12 cellular contexts compared by ENCODE assay signal in genomic region chr6:139150915-139151314, GRCh38. TPM values are rescaled to one million over a fixed set of nuclear protein-coding genes. Genes with fewer than 3 reads are reported as not detected.
DNase-seq lines count a peak whose midpoint lies in the region; ATAC-seq and TF ChIP-seq lines count a peak whose summit lies in the region.
"Had no signal": no experiment of that assay in that cellular context is flagged by ENCODE, and none has a peak within 500 bp of the region (broad histone marks: within the 10 kb centered on the region; RNA-seq: fewer than 3 reads in every experiment).

No MANE protein-coding gene starts in this region.

- H3K4me1 Mint-ChIP-seq in activated naive CD4-positive, alpha-beta T cell treated with anti-CD3 and anti-CD28 coated beads, Interleukin-2, amount 10 ng/mL, durations not matched to agents 7 days and 5 days, result peaks cover 88% of the 10 kb centered on the region
- H3K4me1 Mint-ChIP-seq in activated naive CD8-positive, alpha-beta T cell treated with anti-CD3 and anti-CD28 coated beads, Interleukin-2, amount 10 ng/mL, durations not matched to agents 7 days and 5 days, result peaks cover 65% of the 10 kb centered on the region

- peaks cover 40% of the 10 kb centered on the region for H3K36me3 Mint-ChIP-seq in activated naive CD4-positive, alpha-beta T cell treated with anti-CD3 and anti-CD28 coated beads, Interleukin-2, amount 10 ng/mL, durations not matched to agents 7 days and 5 days
- peaks cover 5% of the 10 kb centered on the region for H3K36me3 Mint-ChIP-seq in activated naive CD8-positive, alpha-beta T cell treated with anti-CD3 and anti-CD28 coated beads, Interleukin-2, amount 10 ng/mL, durations not matched to agents 7 days and 5 days

- peaks cover 3% of the 10 kb centered on the region for H3K36me3 ChIP-seq in thymus (ENCODE audit: control insufficient read depth, insufficient read depth)
- H3K36me3 ChIP-seq: SJSA1, WERI-Rb-1 had no signal

- H3K27ac ChIP-seq in thymus (ENCODE audit: low read depth), result peak overlapping the region; percentile 70
- H3K27ac ChIP-seq: SJSA1, WERI-Rb-1 had no signal

- no peaks in the 10 kb centered on the region for H3K27me3 Mint-ChIP-seq in activated naive CD4-positive, alpha-beta T cell treated with anti-CD3 and anti-CD28 coated beads, Interleukin-2, amount 10 ng/mL, durations not matched to agents 7 days and 5 days
- no peaks in the 10 kb centered on the region for H3K27me3 Mint-ChIP-seq in activated naive CD8-positive, alpha-beta T cell treated with anti-CD3 and anti-CD28 coated beads, Interleukin-2, amount 10 ng/mL, durations not matched to agents 7 days and 5 days

- peaks cover 35% of the 10 kb centered on the region for H3K4me1 ChIP-seq in thymus (ENCODE audit: control insufficient read depth, insufficient read depth, low read length)

- no peaks in the 10 kb centered on the region for H3K9me3 Mint-ChIP-seq in activated naive CD4-positive, alpha-beta T cell treated with anti-CD3 and anti-CD28 coated beads, Interleukin-2, amount 10 ng/mL, durations not matched to agents 7 days and 5 days
- no peaks in the 10 kb centered on the region for H3K9me3 Mint-ChIP-seq in activated naive CD8-positive, alpha-beta T cell treated with anti-CD3 and anti-CD28 coated beads, Interleukin-2, amount 10 ng/mL, durations not matched to agents 7 days and 5 days

- POLR2A ChIA-PET in activated naive CD8-positive, alpha-beta T cell treated with anti-CD3 and anti-CD28 coated beads, Interleukin-2, amount 10 ng/mL, durations not matched to agents 7 days and 5 days (lab: Charles Lee), result interaction anchor here (0.9 to 4.5 kb wide), 3 partner anchors 8 to 14 kb away, joined by 3 to 23 read pairs (median 4); no protein-coding TSS in a partner anchor

- peak overlapping the region; percentile 42 for H3K4me3 Mint-ChIP-seq in activated naive CD4-positive, alpha-beta T cell treated with anti-CD3 and anti-CD28 coated beads, Interleukin-2, amount 10 ng/mL, durations not matched to agents 7 days and 5 days
- H3K4me3 Mint-ChIP-seq in activated naive CD8-positive, alpha-beta T cell treated with anti-CD3 and anti-CD28 coated beads, Interleukin-2, amount 10 ng/mL, durations not matched to agents 7 days and 5 days, result peak overlapping the region; percentile 84

- H3K27ac Mint-ChIP-seq in activated naive CD4-positive, alpha-beta T cell treated with anti-CD3 and anti-CD28 coated beads, Interleukin-2, amount 10 ng/mL, durations not matched to agents 7 days and 5 days, result peak overlapping the region; percentile 88
- H3K27ac Mint-ChIP-seq in activated naive CD8-positive, alpha-beta T cell treated with anti-CD3 and anti-CD28 coated beads, Interleukin-2, amount 10 ng/mL, durations not matched to agents 7 days and 5 days, result peak overlapping the region; percentile 63

- CTCF ChIA-PET in activated naive CD4-positive, alpha-beta T cell treated with anti-CD3 and anti-CD28 coated beads, Interleukin-2, amount 10 ng/mL, durations not matched to agents 7 days and 5 days (lab: Charles Lee), result interaction anchor here (1.7 to 2.2 kb wide), 3 partner anchors 11 to 25 kb away, joined by 5 to 8 read pairs (median 6); no protein-coding TSS in a partner anchor

- H3K27me3 ChIP-seq in thymus (ENCODE audit: control insufficient read depth, insufficient read depth), result no peaks in the 10 kb centered on the region
- H3K27me3 ChIP-seq: SJSA1 had no signal

- no peak for DNase-seq in activated naive CD4-positive, alpha-beta T cell treated with anti-CD3 and anti-CD28 coated beads, Interleukin-2, amount 10 ng/mL, durations not matched to agents 7 days and 5 days
- DNase-seq in activated naive CD4-positive, alpha-beta T cell (lab: John Stamatoyannopoulos, UW), result no peak
- DNase-seq in activated naive CD8-positive, alpha-beta T cell treated with anti-CD3 and anti-CD28 coated beads, Interleukin-2, amount 10 ng/mL, durations not matched to agents 7 days and 5 days, result no peak
- DNase-seq in left kidney (ENCODE audit: low read depth, low spot score), result peak; percentile 24
- DNase-seq: activated effector memory CD4-positive, alpha-beta T cell treated with Interleukin-2 at 50 U/mL for 16 hours; DMS53; WERI-Rb-1 had no signal

- no peak for ATAC-seq in activated naive CD8-positive, alpha-beta T cell treated with anti-CD3 and anti-CD28 coated beads, Interleukin-2, amount 10 ng/mL, durations not matched to agents 7 days and 5 days (ENCODE audit: low read depth)
- ATAC-seq in GM21737 (IDR thresholded peaks at IDR 0.05; ENCODE audit: unreplicated experiment), result no peak
- no peak for ATAC-seq in SK-N-SH treated with all-trans-retinoic acid at 6 μM for 48 hours
- ATAC-seq in HG03097 (IDR thresholded peaks at IDR 0.05; ENCODE audit: low FRiP score, unreplicated experiment), result no peak

- WGBS in thymus, result 92% methylated on average over 3 of the region's 3 CpGs

- no peak overlapping the region for H3K4me3 ChIP-seq in thymus (ENCODE audit: low read length)
- H3K4me3 ChIP-seq: SJSA1 had no signal

- H3K9me3 ChIP-seq in thymus (ENCODE audit: control insufficient read depth), result no peaks in the 10 kb centered on the region
- H3K9me3 ChIP-seq: SJSA1 had no signal

TF ChIP-seq in SK-N-SH treated with all-trans-retinoic acid at 6 μM for 48 hours, 23 proteins besides CTCF, POLR2A, EP300 and RAD21:
- TF ChIP-seq ARNTL (CRISPR knock-in tag; IDR thresholded peaks at IDR 0.05; ENCODE audit: borderline replicate concordance, low read depth), result no peak
- TF ChIP-seq TCF4 (CRISPR knock-in tag; IDR thresholded peaks at IDR 0.05; ENCODE audit: borderline replicate concordance), result no peak
- no peak for TF ChIP-seq PPARA (CRISPR knock-in tag; IDR thresholded peaks at IDR 0.05; ENCODE audit: borderline replicate concordance)
- TF ChIP-seq OSR1 (CRISPR knock-in tag; IDR thresholded peaks at IDR 0.05), result no peak
- TF ChIP-seq TOX (CRISPR knock-in tag; IDR thresholded peaks at IDR 0.05; ENCODE audit: borderline replicate concordance), result no peak
- no peak for TF ChIP-seq GLIS3 (CRISPR knock-in tag; IDR thresholded peaks at IDR 0.05)
- no peak for TF ChIP-seq ZNF8 (CRISPR knock-in tag; IDR thresholded peaks at IDR 0.05)
- no peak for TF ChIP-seq ZFP3 (CRISPR knock-in tag; IDR thresholded peaks at IDR 0.05)

RNA-seq across cellular contexts. Expression of gene HECA, which starts 16.0 kb away (rescaled TPM):
- total RNA-seq in activated naive CD8-positive, alpha-beta T cell treated with anti-CD3 and anti-CD28 coated beads, Interleukin-2, amount 10 ng/mL, durations not matched to agents 7 days and 5 days, result 10 to 100 TPM; 73.3 to 78.2 TPM
- polyA plus RNA-seq in thymus, result 36.0 TPM
